ENCODE assay signal across 18 cellular contexts in the genomic region with DNA sequence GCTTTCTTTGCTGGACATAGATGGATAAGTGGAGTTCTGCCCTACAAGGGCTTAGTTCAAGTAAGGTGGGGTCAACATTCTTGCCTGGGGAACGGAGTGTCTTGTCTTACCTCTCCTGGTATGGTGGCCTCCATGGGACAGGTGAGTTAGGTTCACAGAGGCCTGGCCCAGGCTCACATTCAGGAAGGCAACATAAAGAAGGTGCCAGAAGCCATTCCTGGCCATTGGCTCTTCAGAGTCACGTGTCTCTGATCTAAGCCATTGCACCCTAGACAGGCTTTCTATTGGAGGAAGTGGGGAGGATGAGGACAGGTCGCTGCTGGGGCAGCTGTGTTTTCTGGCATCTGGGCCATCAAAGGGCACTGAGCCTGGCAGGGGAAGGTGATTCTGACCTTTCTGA. TPM values are rescaled to one million over a fixed set of nuclear protein-coding genes. Genes with fewer than 3 reads are reported as not detected.
A peak's percentile ranks its signal among the peaks of the same experiment; 100 is the strongest.
DNase-seq lines count a peak whose midpoint lies in the region; TF ChIP-seq lines count a peak whose summit lies in the region.
"Had no signal": no experiment of that assay in that cellular context is flagged by ENCODE, and none has a peak within 500 bp of the region (broad histone marks: within the 10 kb centered on the region; RNA-seq: fewer than 3 reads in every experiment).

No MANE protein-coding gene starts in this region.

- POLR2A ChIA-PET in RWPE1 (lab: Yijun Ruan, JAX; ENCODE audit: low non-redundant PET), result no interaction called here

- H3K4me1 ChIP-seq in Karpas-422 (ENCODE audit: low read length), result no peaks in the 10 kb centered on the region
- peaks cover 57 to 61% of the 10 kb centered on the region in 2 experiments for H3K4me1 ChIP-seq in neutrophil (ENCODE audit: control insufficient read depth in 1 of 2, insufficient read depth in 1 of 2, low read depth in 1 of 2, low read length in 1 of 2)
- H3K4me1 ChIP-seq: A549 had no signal

- no peak for TF ChIP-seq CTCF in neutrophil (IDR thresholded peaks at IDR 0.05)
- no peak for TF ChIP-seq CTCF in RWPE1 (conservative IDR thresholded peaks at IDR 0.05; ENCODE audit: low read depth)
- no peak for TF ChIP-seq CTCF in chondrocyte (IDR thresholded peaks at IDR 0.05)

- DNase-seq in Karpas-422, result peak; percentile 61
- peak; percentile 53 for DNase-seq in OCI-M1 (lab: John Stamatoyannopoulos, UW)
- peak in 1 of 2 experiments; percentile 41 for DNase-seq in erythroblast (lab: John Stamatoyannopoulos, UW)
- no peak for DNase-seq in RWPE1 (ENCODE audit: low spot score)
- DNase-seq in C1 segment of cervical spinal cord (lab: John Stamatoyannopoulos, UW), result no peak
- no peak for DNase-seq in chondrocyte (ENCODE audit: low spot score)
- DNase-seq: AML-193; CD4-positive, alpha-beta memory T cell; DMS153; DMS79 treated with DMSO at 0.1 percent for 48 hours; GF-D8; HCEC 1CT had no signal

- TF ChIP-seq POLR2A in erythroblast (IDR thresholded peaks at IDR 0.05; ENCODE audit: low read length), result peak; percentile 49

- H3K36me3 ChIP-seq in Karpas-422 (ENCODE audit: insufficient read depth, low read length) (no peaks in the 10 kb centered on the region), neutrophil (no peaks in the 10 kb centered on the region)

- no peaks in the 10 kb centered on the region for H3K9me3 Mint-ChIP-seq in chondrocyte (ENCODE audit: low read depth)
- H3K9me3 Mint-ChIP-seq: CD14-positive monocyte; CD4-positive, alpha-beta memory T cell; GM23338; IgD-negative memory B cell had no signal

- H3K9me3 ChIP-seq in Karpas-422 (ENCODE audit: low read length) (no peaks in the 10 kb centered on the region), neutrophil (no peaks in the 10 kb centered on the region)
- H3K9me3 ChIP-seq: A549 had no signal

- no peaks in the 10 kb centered on the region for H4K20me1 ChIP-seq in Karpas-422 (ENCODE audit: insufficient read depth, low read depth, low read length)

- CTCF ChIA-PET in RWPE1 (lab: Yijun Ruan, JAX), result no interaction called here

- no peak overlapping the region for H2AFZ ChIP-seq in Karpas-422 (ENCODE audit: low read length)
- H2AFZ ChIP-seq: GM23338 had no signal

- H3K27me3 ChIP-seq in Karpas-422 (ENCODE audit: low read length), result no peaks in the 10 kb centered on the region
- H3K27me3 ChIP-seq in neutrophil, result no peaks in the 10 kb centered on the region

- H3K79me2 ChIP-seq in Karpas-422 (ENCODE audit: low read length), result no peaks in the 10 kb centered on the region

- H3K27ac ChIP-seq in Karpas-422 (ENCODE audit: low read length) (no peak overlapping the region), neutrophil (peak overlapping the region; percentile 23), RWPE1 (no peak overlapping the region)
- H3K27ac ChIP-seq: A549 had no signal

- H3K27ac Mint-ChIP-seq in chondrocyte (ENCODE audit: unreplicated experiment), result no peak overlapping the region
- H3K27ac Mint-ChIP-seq: CD4-positive, alpha-beta memory T cell; GM23338; IgD-negative memory B cell had no signal

- H3K27me3 Mint-ChIP-seq in chondrocyte (ENCODE audit: low read depth), result peaks cover 78% of the 10 kb centered on the region

- no peak overlapping the region for H3K4me3 Mint-ChIP-seq in chondrocyte (ENCODE audit: unreplicated experiment)
- H3K4me3 Mint-ChIP-seq: CD4-positive, alpha-beta memory T cell; GM23338 had no signal

- no peak overlapping the region for H3K9ac ChIP-seq in Karpas-422 (ENCODE audit: low read length)

- no peaks in the 10 kb centered on the region for H3K36me3 Mint-ChIP-seq in chondrocyte (ENCODE audit: low read depth)
- H3K36me3 Mint-ChIP-seq: CD4-positive, alpha-beta memory T cell; IgD-negative memory B cell had no signal

- H3K4me2 ChIP-seq in Karpas-422 (ENCODE audit: low read depth, low read length, poor library complexity, severe bottlenecking), result no peak overlapping the region
- H3K4me2 ChIP-seq: A549, GM23338 had no signal

- H3K4me1 Mint-ChIP-seq in chondrocyte (ENCODE audit: low read depth), result no peaks in the 10 kb centered on the region
- H3K4me1 Mint-ChIP-seq: CD4-positive, alpha-beta memory T cell had no signal

- H3K4me3 ChIP-seq in Karpas-422 (ENCODE audit: low read length) (no peak overlapping the region), neutrophil (ENCODE audit: low read depth in 1 of 2, low read length in 1 of 2) (no peak overlapping the region)
- H3K4me3 ChIP-seq: A549, GM23338 had no signal

- no peaks in the 10 kb centered on the region for H3K9me2 ChIP-seq in Karpas-422 (replicated peaks; ENCODE audit: insufficient read depth, low read length)

RNA-seq across cellular contexts. Expression of a gene that starts 14.8 kb away (rescaled TPM):
- 0.34 and 0.47 TPM in 2 replicates for total RNA-seq in Karpas-422 (2014; rRNA removed; shearing (Covaris generic); ENCODE audit: low replicate concordance)
- 0.53 TPM in 1 of 3 replicates, not detected in the others for total RNA-seq in chondrocyte
- total RNA-seq: HepG2 had no signal

Comparison
In these comparisons a context has a peak if more than half of its experiments do, and no peak if none do; other contexts are left out.
1. DNase-seq: peak in Karpas-422 (single experiment) and OCI-M1 (single experiment); none in RWPE1 (single experiment), C1 segment of cervical spinal cord (0 of 14) and chondrocyte (single experiment).